ENCODE assay signal across 1 cellular context in genomic region chr14:75699331-75699730, GRCh38.
TF ChIP-seq lines count a peak whose summit lies in the region.

No MANE protein-coding gene starts in this region.

TF ChIP-seq in HepG2, 621 proteins besides CTCF, POLR2A, EP300 and RAD21:
- TF ChIP-seq MZF1 (CRISPR knock-in tag; IDR thresholded peaks at IDR 0.05; ENCODE audit: borderline replicate concordance) (no peak), MAFF (IDR thresholded peaks at IDR 0.05; ENCODE audit: low read depth, low read length) (peak; percentile 52; the same call in 1 of the 2 replicates), ZNF546 (CRISPR knock-in tag; conservative IDR thresholded peaks at IDR 0.05) (no peak), ONECUT2 (CRISPR knock-in tag; IDR thresholded peaks at IDR 0.05) (no peak), FOXA3 (CRISPR knock-in tag; IDR thresholded peaks at IDR 0.05) (no peak), MAFK (conservative IDR thresholded peaks at IDR 0.05 in 1 of 2, IDR thresholded peaks at IDR 0.05 in 1 of 2; ENCODE audit: low read length in 2 of 2) (peak; percentile 50 to 68; a peak in 3 of 4 replicates), ZNF746 (CRISPR knock-in tag; IDR thresholded peaks at IDR 0.05) (no peak)
